In the genomic region with DNA sequence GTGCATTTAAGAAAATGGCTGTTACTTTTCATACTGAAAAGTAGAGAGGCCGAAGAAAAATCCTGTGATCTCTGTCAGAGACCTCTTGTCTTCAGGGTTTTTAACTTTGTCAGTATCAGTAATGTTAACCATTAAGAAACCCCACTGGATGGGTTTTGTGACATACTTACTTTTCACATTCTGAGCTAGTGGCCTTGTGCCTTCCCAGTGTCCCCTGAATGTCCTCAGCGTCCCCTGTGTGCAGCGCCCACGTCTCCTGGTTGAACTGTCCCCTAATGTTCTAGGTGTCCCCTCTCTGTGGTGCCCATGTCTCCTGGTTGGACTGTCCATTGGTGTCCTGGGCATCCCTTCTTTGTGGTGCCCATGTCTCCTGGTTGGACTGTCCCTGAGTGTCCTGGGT, we compare ENCODE assay signal across 20 cellular contexts. TPM values are rescaled to one million over a fixed set of nuclear protein-coding genes. Genes with fewer than 3 reads are reported as not detected.
A peak's percentile ranks its signal among the peaks of the same experiment; 100 is the strongest.
DNase-seq lines count a peak whose midpoint lies in the region; ATAC-seq, FAIRE-seq and TF ChIP-seq lines count a peak whose summit lies in the region.
"Had no signal": no experiment of that assay in that cellular context is flagged by ENCODE, and none has a peak within 500 bp of the region (broad histone marks: within the 10 kb centered on the region; RNA-seq: fewer than 3 reads in every experiment).

No MANE protein-coding gene starts in this region.

- BruUV-seq in HepG2 (replicated peaks; lab: Mats Ljungman, UMichigan), result no TSS peak

- TF ChIP-seq EP300 in HepG2 (IDR thresholded peaks at IDR 0.05; ENCODE audit: low read depth in 2 of 2, low read length in 2 of 2) (no peak), HepG2 (CRISPR knock-in tag; IDR thresholded peaks at IDR 0.05; ENCODE audit: borderline replicate concordance) (no peak)

- H2AFZ ChIP-seq in DND-41 (ENCODE audit: low read depth, low read length) (no peak overlapping the region), Loucy (ENCODE audit: low read length) (no peak overlapping the region; the same call in 1 of the 2 replicates), HepG2 (ENCODE audit: low read length) (no peak overlapping the region)
- H2AFZ ChIP-seq: GM23248 had no signal

- TF ChIP-seq POLR2A in HepG2 (IDR thresholded peaks at IDR 0.05; ENCODE audit: insufficient read depth in 1 of 2, low read depth in 2 of 2, low read length in 2 of 2) (no peak), vagina (IDR thresholded peaks at IDR 0.05) (no peak)

- POLR2A ChIA-PET in HepG2 (lab: Yijun Ruan, JAX), result interaction anchor here (1.2 kb wide), 1 partner anchor 16 kb away, joined by 6 read pairs; no protein-coding TSS in a partner anchor

- H3K9ac ChIP-seq in DND-41 (ENCODE audit: low read depth, low read length), result no peak overlapping the region
- peak overlapping the region; percentile 4 for H3K9ac ChIP-seq in Loucy (ENCODE audit: low read depth, low read length, poor library complexity, severe bottlenecking)
- H3K9ac ChIP-seq in HepG2 (ENCODE audit: insufficient read depth, low read depth, low read length), result no peak overlapping the region
- no peak overlapping the region for H3K9ac ChIP-seq in skeletal muscle tissue (ENCODE audit: low read depth in 1 of 3, low read length in 3 of 3)
- H3K9ac ChIP-seq: GM23248 had no signal

- no peaks in the 10 kb centered on the region for H4K20me1 ChIP-seq in DND-41 (ENCODE audit: insufficient read depth, low read length)
- H4K20me1 ChIP-seq in Loucy (ENCODE audit: insufficient read depth, low read length, poor library complexity, severe bottlenecking), result no peaks in the 10 kb centered on the region
- no peaks in the 10 kb centered on the region for H4K20me1 ChIP-seq in HepG2 (ENCODE audit: insufficient read depth, low read length)

- H3K36me3 ChIP-seq in DND-41 (ENCODE audit: insufficient read depth, low read length), result peaks cover 7% of the 10 kb centered on the region
- H3K36me3 ChIP-seq in Loucy (ENCODE audit: insufficient read depth, low read length), result no peaks in the 10 kb centered on the region
- peaks cover 0 to 5% of the 10 kb centered on the region in 2 experiments; a peak in 2 of 5 replicates for H3K36me3 ChIP-seq in HepG2 (replicated peaks in 1 of 2; ENCODE audit: control insufficient read depth in 1 of 2, insufficient read depth in 2 of 2, low read length in 2 of 2)
- H3K36me3 ChIP-seq in skeletal muscle tissue (ENCODE audit: control insufficient read depth in 3 of 3, insufficient read depth in 3 of 3, low read length in 3 of 3), result peaks cover 3 to 8% (median 7%) of the 10 kb centered on the region in 3 donors
- peaks cover 0 to 1% of the 10 kb centered on the region in 2 donors for H3K36me3 ChIP-seq in vagina

- CTCF ChIA-PET in HepG2 (lab: Yijun Ruan, JAX; ENCODE audit: low intra/inter-chr PET ratio, low total read pairs), result no interaction called here

- peaks cover 52% of the 10 kb centered on the region for H3K79me2 ChIP-seq in DND-41 (ENCODE audit: insufficient read depth, low read length)
- H3K79me2 ChIP-seq in Loucy (ENCODE audit: insufficient read depth, low read length), result no peaks in the 10 kb centered on the region
- H3K79me2 ChIP-seq in HepG2 (ENCODE audit: insufficient read depth, low read length), result no peaks in the 10 kb centered on the region

- H3K4me1 ChIP-seq in DND-41 (ENCODE audit: insufficient read depth, low read length) (peaks cover 44% of the 10 kb centered on the region), Loucy (ENCODE audit: insufficient read depth, low read length, poor library complexity, severe bottlenecking) (peaks cover 22% of the 10 kb centered on the region), HepG2 (ENCODE audit: insufficient read depth, low read length) (peaks cover 62% of the 10 kb centered on the region), skeletal muscle tissue (ENCODE audit: control insufficient read depth in 3 of 3, insufficient read depth in 3 of 3, low read length in 3 of 3) (peaks cover 15 to 35% (median 25%) of the 10 kb centered on the region in 3 donors), vagina (peaks cover 23% of the 10 kb centered on the region)

- ATAC-seq in DND-41 (ENCODE audit: insufficient read depth, low read depth) (no peak), HepG2 (no peak)
- ATAC-seq: activated CD8-positive, alpha-beta T cell treated with anti-CD3 and anti-CD28 coated beads for 36 hours; stimulated activated naive B cell treated with anti-CD40 and anti-IgM and Interleukin-4, amounts not matched to agents 10 μg/mL and 1 μg/mL and 100 μg/mL, for 72 hours had no signal

- intact Hi-C loops in HepG2 (cut with micrococcal nuclease; ENCODE audit: unreplicated experiment) (no loop called here), vagina (cut with DNase I) (loop anchor here (10.0 kb wide), 1 partner anchor 161 kb away; a partner anchor contains a TSS)

- no peaks in the 10 kb centered on the region for H3F3A ChIP-seq in Loucy (ENCODE audit: low read depth)

- H3K9me2 ChIP-seq in Loucy (replicated peaks; ENCODE audit: low read depth, low read length), result no peaks in the 10 kb centered on the region

- FAIRE-seq in HepG2 (lab: Jason Lieb, UNC), result no peak
- FAIRE-seq: endometrium, keratinocyte had no signal

- TF ChIP-seq CTCF in DND-41 (IDR thresholded peaks at IDR 0.05; ENCODE audit: borderline replicate concordance, extremely low read depth, low read length, poor library complexity, severe bottlenecking) (no peak), Loucy (conservative IDR thresholded peaks at IDR 0.05; ENCODE audit: low read length) (peak; percentile 17; the same call in 1 of the 2 replicates), HepG2 (CRISPR knock-in tag; IDR thresholded peaks at IDR 0.05) (no peak), vagina (IDR thresholded peaks at IDR 0.05) (no peak)

- no peak overlapping the region for H3K4me2 ChIP-seq in DND-41 (ENCODE audit: insufficient read depth, low read length)
- peak overlapping the region; percentile 55 for H3K4me2 ChIP-seq in Loucy (ENCODE audit: low read depth, low read length, poor library complexity, severe bottlenecking)
- peak overlapping the region; percentile 26 for H3K4me2 ChIP-seq in HepG2 (ENCODE audit: low read depth, low read length)

- no peaks in the 10 kb centered on the region for H3K27me3 ChIP-seq in DND-41 (ENCODE audit: insufficient read depth, low read length, poor library complexity)
- no peaks in the 10 kb centered on the region for H3K27me3 ChIP-seq in Loucy (ENCODE audit: insufficient read depth, low read length, poor library complexity, severe bottlenecking)
- no peaks in the 10 kb centered on the region for H3K27me3 ChIP-seq in HepG2 (ENCODE audit: control insufficient read depth in 1 of 2, insufficient read depth in 2 of 2, low read length in 2 of 2)
- no peaks in the 10 kb centered on the region for H3K27me3 ChIP-seq in skeletal muscle tissue (ENCODE audit: control insufficient read depth in 3 of 3, insufficient read depth in 3 of 3, low read length in 3 of 3)
- H3K27me3 ChIP-seq in vagina, result no peaks in the 10 kb centered on the region
- H3K27me3 ChIP-seq: spleen had no signal

- H3K4me3 ChIP-seq in DND-41 (ENCODE audit: low read depth in 1 of 2, low read length in 2 of 2) (no peak overlapping the region), Loucy (ENCODE audit: low read length, poor library complexity, severe bottlenecking) (peak overlapping the region; percentile 18), HepG2 (replicated peaks in 1 of 3; ENCODE audit: insufficient read depth in 1 of 3, low read depth in 2 of 3, low read length in 3 of 3) (no peak overlapping the region), skeletal muscle tissue (ENCODE audit: low read length in 3 of 3) (no peak overlapping the region), vagina (no peak overlapping the region)
- H3K4me3 ChIP-seq: GM23248, spleen had no signal

- in situ Hi-C loops in HepG2 (cut with HindIII; ENCODE audit: extremely low pct_ligation_motif_present, low pct_unique_long_range_greater_than_20kb), result no loop called here

- DNase-seq in DND-41, result no peak
- DNase-seq in HepG2 (ENCODE audit: low spot score), result no peak
- no peak for DNase-seq in NCI-H524 treated with DMSO at 0.1 percent for 48 hours (lab: John Stamatoyannopoulos, UW)
- no peak for DNase-seq in NCI-H187 (lab: John Stamatoyannopoulos, UW)
- no peak for DNase-seq in vagina (ENCODE audit: extremely low spot score in 2 of 2)
- DNase-seq: CD4-positive, alpha-beta memory T cell; GM23248; mammary epithelial cell; MM.1S; NCI-H1417 treated with DMSO at 0.1 percent for 48 hours; NCI-H446; nucleus accumbens; spleen; stimulated activated CD4-positive, alpha-beta T cell treated with anti-CD3 and anti-CD28 coated beads, Interleukin-4, amount 100 ng/mL, for 24 hours; stimulated activated naive B cell treated with anti-CD40 and anti-IgM and Interleukin-4, amounts not matched to agents 10 μg/mL and 1 μg/mL and 100 μg/mL, for 72 hours had no signal

- no peak for TF ChIP-seq RAD21 in HepG2 (CRISPR knock-in tag; IDR thresholded peaks at IDR 0.05)

- H3K9me3 ChIP-seq in DND-41 (ENCODE audit: insufficient read depth, low read length, severe bottlenecking), result no peaks in the 10 kb centered on the region
- no peaks in the 10 kb centered on the region for H3K9me3 ChIP-seq in Loucy (ENCODE audit: insufficient read depth, low read depth, low read length)
- H3K9me3 ChIP-seq in HepG2 (ENCODE audit: low read length), result no peaks in the 10 kb centered on the region
- no peaks in the 10 kb centered on the region for H3K9me3 ChIP-seq in skeletal muscle tissue (ENCODE audit: control insufficient read depth in 3 of 3, low read length in 3 of 3)
- H3K9me3 ChIP-seq in vagina, result no peaks in the 10 kb centered on the region
- H3K9me3 ChIP-seq: spleen had no signal

- H3K27ac ChIP-seq in DND-41 (ENCODE audit: low read length) (peak overlapping the region; percentile 5; the same call in 1 of the 2 replicates), HepG2 (ENCODE audit: extremely low read length, insufficient read depth, low read length) (peak overlapping the region; percentile 37), skeletal muscle tissue (ENCODE audit: low read depth, low read length) (peak overlapping the region; percentile 91), vagina (no peak overlapping the region)
- H3K27ac ChIP-seq: GM23248 had no signal

- WGBS in HepG2 (ENCODE audit: low lambda C conversion rate), result 89% methylated on average over 4 of the region's 4 CpGs

RNA-seq across cellular contexts. Expression of a gene that starts 9.6 kb away (rescaled TPM):
- total RNA-seq in HepG2 (2016; rRNA removed; fragmentation: Illumina TruSeq; extraction: Trizol) (3.4 and 4.9 TPM in 2 replicates), skeletal muscle tissue (5.7 TPM), vagina (22.3 TPM)
- 11.3 and 18.9 TPM in 2 replicates for total RNA-seq in HepG2 (2016; cell fraction: cytosol; rRNA removed; fragmentation: Illumina TruSeq; extraction: Trizol; ENCODE audit: low read depth)
- 3.1 and 3.9 TPM in 2 replicates for total RNA-seq in HepG2 (2016; cell fraction: insoluble cytoplasmic fraction; rRNA removed; fragmentation: Illumina TruSeq; extraction: Trizol)
- total RNA-seq in HepG2 (2016; cell fraction: membrane; rRNA removed; fragmentation: Illumina TruSeq; extraction: Trizol), result 4.8 and 9.2 TPM in 2 replicates
- 3.6 and 5.0 TPM in 2 replicates for total RNA-seq in HepG2 (2016; cell fraction: nucleus; rRNA removed; fragmentation: Illumina TruSeq; extraction: Trizol)
- 8.6 and 9.1 TPM in 2 replicates for polyA plus RNA-seq in HepG2 (2011; rRNA removed)
- polyA plus RNA-seq in HepG2 (2011; cell fraction: cytosol; rRNA removed), result 5.3 and 9.7 TPM in 2 replicates
- polyA plus RNA-seq in HepG2 (2011; cell fraction: nucleus; rRNA removed), result 24.5 and 26.0 TPM in 2 replicates
- 4.3 and 5.5 TPM in 2 replicates for polyA plus RNA-seq in HepG2 (2012)
- 0.75 and 0.90 TPM in 2 replicates for polyA plus RNA-seq in HepG2 (2016; cell fraction: cytosol; fragmentation: Illumina TruSeq; extraction: Trizol; ENCODE audit: low read depth)
- 3.5 and 4.2 TPM in 2 replicates for polyA plus RNA-seq in HepG2 (2016; cell fraction: insoluble cytoplasmic fraction; fragmentation: Illumina TruSeq; extraction: Trizol; ENCODE audit: low read depth)
- 0.78 and 0.89 TPM in 2 replicates for polyA plus RNA-seq in HepG2 (2016; cell fraction: membrane; fragmentation: Illumina TruSeq; extraction: Trizol; ENCODE audit: low read depth)
- polyA plus RNA-seq in HepG2 (2016; cell fraction: nucleus; fragmentation: Illumina TruSeq; extraction: Trizol; ENCODE audit: insufficient read depth, low read depth), result 9.9 and 10.3 TPM in 2 replicates
- polyA minus RNA-seq in HepG2 (2011; rRNA and poly(A)+ RNA removed; ENCODE audit: low replicate concordance), result 3.9 and 5.9 TPM in 2 replicates
- 1.9 and 2.6 TPM in 2 replicates for polyA minus RNA-seq in HepG2 (2011; cell fraction: cytosol; rRNA and poly(A)+ RNA removed)
- polyA minus RNA-seq in HepG2 (2011; cell fraction: nucleus; rRNA and poly(A)+ RNA removed), result 8.8 and 11.6 TPM in 2 replicates

RNA-seq across cellular contexts. Expression of a gene that starts 36.7 kb away (rescaled TPM):
- 26.0 and 37.3 TPM in 2 replicates for total RNA-seq in HepG2 (2016; rRNA removed; fragmentation: Illumina TruSeq; extraction: Trizol)
- 23.2 and 25.4 TPM in 2 replicates for total RNA-seq in HepG2 (2016; cell fraction: cytosol; rRNA removed; fragmentation: Illumina TruSeq; extraction: Trizol; ENCODE audit: low read depth)
- 23.4 and 37.6 TPM in 2 replicates for total RNA-seq in HepG2 (2016; cell fraction: insoluble cytoplasmic fraction; rRNA removed; fragmentation: Illumina TruSeq; extraction: Trizol)
- total RNA-seq in HepG2 (2016; cell fraction: membrane; rRNA removed; fragmentation: Illumina TruSeq; extraction: Trizol), result 25.1 and 27.8 TPM in 2 replicates
- total RNA-seq in HepG2 (2016; cell fraction: nucleus; rRNA removed; fragmentation: Illumina TruSeq; extraction: Trizol), result 30.5 and 36.8 TPM in 2 replicates
- 28.5 and 29.6 TPM in 2 replicates for polyA plus RNA-seq in HepG2 (2011; rRNA removed)
- polyA plus RNA-seq in HepG2 (2011; cell fraction: cytosol; rRNA removed), result 21.0 and 24.9 TPM in 2 replicates
- 30.7 and 35.6 TPM in 2 replicates for polyA plus RNA-seq in HepG2 (2011; cell fraction: nucleus; rRNA removed)
- polyA plus RNA-seq in HepG2 (2012), result 24.9 and 27.0 TPM in 2 replicates
- polyA plus RNA-seq in HepG2 (2016; cell fraction: cytosol; fragmentation: Illumina TruSeq; extraction: Trizol; ENCODE audit: low read depth), result 6.2 and 6.5 TPM in 2 replicates
- 18.2 and 18.4 TPM in 2 replicates for polyA plus RNA-seq in HepG2 (2016; cell fraction: insoluble cytoplasmic fraction; fragmentation: Illumina TruSeq; extraction: Trizol; ENCODE audit: low read depth)
- 12.5 and 13.5 TPM in 2 replicates for polyA plus RNA-seq in HepG2 (2016; cell fraction: membrane; fragmentation: Illumina TruSeq; extraction: Trizol; ENCODE audit: low read depth)
- polyA plus RNA-seq in HepG2 (2016; cell fraction: nucleus; fragmentation: Illumina TruSeq; extraction: Trizol; ENCODE audit: insufficient read depth, low read depth), result 36.5 and 39.4 TPM in 2 replicates
- polyA minus RNA-seq in HepG2 (2011; rRNA and poly(A)+ RNA removed; ENCODE audit: low replicate concordance), result 37.9 and 66.1 TPM in 2 replicates
- 35.0 and 40.6 TPM in 2 replicates for polyA minus RNA-seq in HepG2 (2011; cell fraction: cytosol; rRNA and poly(A)+ RNA removed)
- polyA minus RNA-seq in HepG2 (2011; cell fraction: nucleus; rRNA and poly(A)+ RNA removed), result 30.6 and 37.2 TPM in 2 replicates
- 38.1 TPM for total RNA-seq in skeletal muscle tissue
- total RNA-seq in vagina, result 82.5 TPM
